ENCODE assay signal across 8 cellular contexts in the genomic region with DNA sequence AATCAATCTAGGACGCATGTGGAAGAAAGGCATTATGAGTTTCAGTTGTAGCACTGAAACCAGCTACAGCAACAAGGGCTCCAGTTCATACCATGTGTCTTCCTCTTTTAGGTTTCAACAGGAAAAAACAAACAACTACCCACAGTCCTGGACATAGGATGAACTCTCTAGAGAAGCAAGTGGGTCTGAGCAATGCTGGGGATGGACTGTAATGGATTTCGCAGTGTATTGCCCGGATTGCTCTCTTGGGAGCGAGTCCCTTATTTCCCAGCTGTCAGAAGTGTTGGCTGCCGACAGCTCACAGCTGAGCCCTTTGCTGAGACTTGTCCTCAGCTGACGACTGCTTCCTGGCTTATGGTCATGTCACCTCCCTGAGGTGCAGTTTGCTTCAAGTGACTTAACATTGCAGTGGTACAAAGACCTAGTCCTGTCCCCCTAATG.
DNase-seq lines count a peak whose midpoint lies in the region; ATAC-seq and TF ChIP-seq lines count a peak whose summit lies in the region.
"Had no signal": no experiment of that assay in that cellular context is flagged by ENCODE, and none has a peak within 500 bp of the region (broad histone marks: within the 10 kb centered on the region; RNA-seq: fewer than 3 reads in every experiment).

No MANE protein-coding gene starts in this region.

- peaks cover 12 to 23% of the 10 kb centered on the region in 2 experiments for H3K4me1 ChIP-seq in neutrophil (ENCODE audit: control insufficient read depth in 1 of 2, insufficient read depth in 1 of 2, low read depth in 1 of 2, low read length in 1 of 2)

- no peaks in the 10 kb centered on the region for H3K9me3 ChIP-seq in neutrophil

- ATAC-seq in HG02870 (IDR thresholded peaks at IDR 0.05; ENCODE audit: unreplicated experiment), result peak; percentile 71

- no peaks in the 10 kb centered on the region for H3K27me3 ChIP-seq in neutrophil

- H3K4me3 ChIP-seq in neutrophil (ENCODE audit: low read depth in 1 of 2, low read length in 1 of 2), result peak overlapping the region in 1 of 2 experiments; percentile 12

- peak; percentile 45 for TF ChIP-seq POLR2A in GM19099 (IDR thresholded peaks at IDR 0.05; ENCODE audit: extremely low read depth, insufficient read length, low read depth)

- H3K27ac ChIP-seq in neutrophil, result peak overlapping the region; percentile 73

- peak; percentile 41 for DNase-seq in NCI-H2171 (lab: John Stamatoyannopoulos, UW)
- no peak for DNase-seq in NCI-H524 treated with DMSO at 0.1 percent for 48 hours (lab: John Stamatoyannopoulos, UW)
- no peak for DNase-seq in NCI-H146 (lab: John Stamatoyannopoulos, UW)
- no peak for DNase-seq in activated CD8-positive, alpha-beta memory T cell treated with anti-CD3 and anti-CD28 coated beads for 24 hours
- DNase-seq: activated CD4-positive, alpha-beta memory T cell treated with anti-CD3 and anti-CD28 coated beads, Interleukin-2, amount 10 ng/mL, durations not matched to agents 7 days and 5 days had no signal

- no peak for TF ChIP-seq CTCF in neutrophil (IDR thresholded peaks at IDR 0.05)

- H3K36me3 ChIP-seq in neutrophil, result no peaks in the 10 kb centered on the region
